ENCODE assay signal across 23 cellular contexts in genomic region chr6:35072698-35073055, GRCh38.
DNase-seq lines count a peak whose midpoint lies in the region; ATAC-seq, FAIRE-seq and TF ChIP-seq lines count a peak whose summit lies in the region.
"Had no signal": no experiment of that assay in that cellular context is flagged by ENCODE, and none has a peak within 500 bp of the region (broad histone marks: within the 10 kb centered on the region; RNA-seq: fewer than 3 reads in every experiment).

No MANE protein-coding gene starts in this region.

- intact Hi-C loops in kidney (cut with DNase I) (no loop called here), psoas muscle (cut with DNase I) (no loop called here)

- no peaks in the 10 kb centered on the region for H3K9me3 Mint-ChIP-seq in GM23338
- H3K9me3 Mint-ChIP-seq: HFFc6 had no signal

- H3K27me3 ChIP-seq in GM23338 (ENCODE audit: insufficient read depth), result no peaks in the 10 kb centered on the region
- no peaks in the 10 kb centered on the region for H3K27me3 ChIP-seq in psoas muscle (ENCODE audit: insufficient read depth in 3 of 3, low read length in 2 of 3)
- H3K27me3 ChIP-seq: BE2C had no signal

- H3K36me3 Mint-ChIP-seq in GM23338 (ENCODE audit: low read depth), result peaks cover 9% of the 10 kb centered on the region; the same call in 2 of the 3 replicates
- H3K36me3 Mint-ChIP-seq in T-helper 17 cell (ENCODE audit: low read depth), result peaks cover 2% of the 10 kb centered on the region

- FAIRE-seq in kidney (lab: Jason Lieb, UNC), result no peak
- FAIRE-seq: A204.1, D721Med, G401.6, GM12891, H1 had no signal

- H3K27ac ChIP-seq in GM23338 (ENCODE audit: low read depth) (no peak overlapping the region), kidney (ENCODE audit: low read depth in 2 of 2, low read length in 2 of 2) (no peak overlapping the region), psoas muscle (no peak overlapping the region)
- H3K27ac ChIP-seq: C4-2B, HL-60 had no signal

- no peaks in the 10 kb centered on the region for H3K79me2 ChIP-seq in GM23338 (replicated peaks; ENCODE audit: insufficient read depth)

- no peaks in the 10 kb centered on the region for H3F3A ChIP-seq in GM23338 (replicated peaks; ENCODE audit: low read depth)

- no peak overlapping the region for H3K9ac ChIP-seq in kidney (ENCODE audit: low read length in 2 of 2)

- H2AFZ ChIP-seq in GM23338, result no peak overlapping the region

- no peak overlapping the region for H3K4me3 ChIP-seq in GM23338
- H3K4me3 ChIP-seq in kidney (ENCODE audit: low read length in 2 of 2), result no peak overlapping the region
- H3K4me3 ChIP-seq in psoas muscle, result no peak overlapping the region

- H3K4me2 ChIP-seq in GM23338, result no peak overlapping the region

- no peaks in the 10 kb centered on the region for H3K36me3 ChIP-seq in GM23338 (ENCODE audit: insufficient read depth)
- H3K36me3 ChIP-seq in kidney (ENCODE audit: control insufficient read depth in 1 of 2, insufficient read depth in 2 of 2, low read length in 2 of 2), result peaks cover 6 to 9% of the 10 kb centered on the region in 2 donors
- H3K36me3 ChIP-seq in psoas muscle (ENCODE audit: insufficient read depth in 1 of 2, low read depth in 1 of 2), result peaks cover 0 to 47% of the 10 kb centered on the region in 2 donors
- H3K36me3 ChIP-seq: BE2C had no signal

- H3K27me3 Mint-ChIP-seq in GM23338 (ENCODE audit: insufficient read depth, low read depth, poor library complexity) (peaks cover 16% of the 10 kb centered on the region), T-helper 17 cell (no peaks in the 10 kb centered on the region)
- H3K27me3 Mint-ChIP-seq: CD4-positive, alpha-beta memory T cell had no signal

- H4K20me1 ChIP-seq in GM23338 (replicated peaks; ENCODE audit: insufficient read depth), result no peaks in the 10 kb centered on the region

- H3K4me1 ChIP-seq in GM23338 (ENCODE audit: insufficient read depth) (peaks cover 26% of the 10 kb centered on the region), kidney (ENCODE audit: control insufficient read depth in 1 of 2, insufficient read depth in 1 of 2, low read depth in 1 of 2, low read length in 2 of 2) (no peaks in the 10 kb centered on the region), psoas muscle (no peaks in the 10 kb centered on the region)
- H3K4me1 ChIP-seq: BE2C had no signal

- H3K4me1 Mint-ChIP-seq in GM23338, result peaks cover 48% of the 10 kb centered on the region
- H3K4me1 Mint-ChIP-seq in T-helper 17 cell, result peaks cover 2% of the 10 kb centered on the region
- H3K4me1 Mint-ChIP-seq: CD4-positive, alpha-beta memory T cell had no signal

- H3K9me2 ChIP-seq in GM23338 (ENCODE audit: insufficient read depth), result no peaks in the 10 kb centered on the region

- H3K9me3 ChIP-seq in T-helper 17 cell (ENCODE audit: control insufficient read depth, low read length, poor library complexity, severe bottlenecking) (no peaks in the 10 kb centered on the region), kidney (ENCODE audit: control insufficient read depth in 1 of 2, low read length in 2 of 2) (no peaks in the 10 kb centered on the region), psoas muscle (no peaks in the 10 kb centered on the region)
- H3K9me3 ChIP-seq: BE2C had no signal

- ATAC-seq in GM23338 (no peak), T-helper 17 cell (no peak), psoas muscle (no peak), HG03139 (IDR thresholded peaks at IDR 0.05; ENCODE audit: unreplicated experiment) (no peak)

- WGBS in psoas muscle, 3 donors, result 93 to 96% (median 95%) methylated on average over 9 of the region's 9 CpGs

- H3K27ac Mint-ChIP-seq in GM23338 (peak overlapping the region; percentile 52; the same call in 1 of the 2 replicates), T-helper 17 cell (no peak overlapping the region)
- H3K27ac Mint-ChIP-seq: HFFc6 had no signal

- TF ChIP-seq CTCF in GM23338 (conservative IDR thresholded peaks at IDR 0.05; ENCODE audit: low read depth in 2 of 2) (no peak), kidney (IDR thresholded peaks at IDR 0.05; ENCODE audit: borderline replicate concordance, extremely low read depth, insufficient read depth) (no peak), psoas muscle (IDR thresholded peaks at IDR 0.05) (no peak)

- H3K4me3 Mint-ChIP-seq in GM23338 (no peak overlapping the region), T-helper 17 cell (peak overlapping the region; percentile 19)
- H3K4me3 Mint-ChIP-seq: CD4-positive, alpha-beta memory T cell; HFFc6 had no signal

- DNase-seq in GM23338 (ENCODE audit: low spot score) (no peak), T-helper 17 cell (no peak), kidney (peak; percentile 59), psoas muscle (peak; percentile 1 to 44), NCI-H82 treated with DMSO at 0.1 percent for 48 hours (lab: John Stamatoyannopoulos, UW; ENCODE audit: unreplicated experiment) (no peak), NCI-H146 treated with DMSO at 0.1 percent for 48 hours (lab: John Stamatoyannopoulos, UW; ENCODE audit: unreplicated experiment) (no peak)
- no peak for DNase-seq in activated effector memory CD4-positive, alpha-beta T cell treated with Interleukin-2 at 50 U/mL for 16 hours
- DNase-seq: BE2C; CD4-positive, alpha-beta memory T cell; COR-L47; DMS153; DMS79 treated with DMSO at 0.1 percent for 48 hours; EL; HCEC 1CT; HFFc6 had no signal

TF ChIP-seq in GM23338, 12 proteins besides CTCF, POLR2A, EP300 and RAD21 (continues in another document):
- TF ChIP-seq CREB1 (CRISPR knock-in tag; IDR thresholded peaks at IDR 0.05; ENCODE audit: low read depth) (no peak), EZH2phosphoT487 (IDR thresholded peaks at IDR 0.05; ENCODE audit: unreplicated experiment) (no peak), ETS1 (IDR thresholded peaks at IDR 0.05) (no peak), ZNF331 (CRISPR knock-in tag; IDR thresholded peaks at IDR 0.05; ENCODE audit: low read depth) (no peak), JUNB (IDR thresholded peaks at IDR 0.05; ENCODE audit: unreplicated experiment) (no peak), POLR2AphosphoS5 (IDR thresholded peaks at IDR 0.05; ENCODE audit: low read depth) (no peak), STAT1 (IDR thresholded peaks at IDR 0.05; ENCODE audit: unreplicated experiment) (no peak), NANOG (IDR thresholded peaks at IDR 0.05; ENCODE audit: borderline replicate concordance) (no peak)

Comparison
In these comparisons a context has a peak if more than half of its experiments do, and no peak if none do; other contexts are left out.
1. DNase-seq: peak in kidney (single experiment) and psoas muscle (2 of 2); none in GM23338 (single experiment), T-helper 17 cell (0 of 3), NCI-H82 treated with DMSO at 0.1 percent for 48 hours (single experiment), activated effector memory CD4-positive, alpha-beta T cell treated with Interleukin-2 at 50 U/mL for 16 hours (single experiment) and NCI-H146 treated with DMSO at 0.1 percent for 48 hours (single experiment).